ENCODE assay signal across 1 cellular context in genomic region chr5:113002423-113002822, GRCh38.
TF ChIP-seq lines count a peak whose summit lies in the region.

No MANE protein-coding gene starts in this region.

TF ChIP-seq in HepG2, 621 proteins besides CTCF, POLR2A, EP300 and RAD21 (continued from another document and continues in another):
- TF ChIP-seq ARID5B (CRISPR knock-in tag; IDR thresholded peaks at IDR 0.05) (peak; percentile 54), ZBTB7A (CRISPR knock-in tag; IDR thresholded peaks at IDR 0.05) (no peak), RORA (CRISPR knock-in tag; IDR thresholded peaks at IDR 0.05) (no peak), NFIB (CRISPR knock-in tag; IDR thresholded peaks at IDR 0.05; ENCODE audit: borderline replicate concordance) (no peak), FOXO1 (CRISPR knock-in tag; IDR thresholded peaks at IDR 0.05) (peak; percentile 33; the same call in 1 of the 2 replicates), ZNF772 (CRISPR knock-in tag; IDR thresholded peaks at IDR 0.05) (no peak), SOX6 (IDR thresholded peaks at IDR 0.05) (no peak), SOX6 (CRISPR knock-in tag; IDR thresholded peaks at IDR 0.05) (no peak), ZNF792 (CRISPR knock-in tag; IDR thresholded peaks at IDR 0.05) (no peak), SNAPC5 (CRISPR knock-in tag; IDR thresholded peaks at IDR 0.05; ENCODE audit: borderline replicate concordance) (no peak), REPIN1 (CRISPR knock-in tag; IDR thresholded peaks at IDR 0.05; ENCODE audit: borderline replicate concordance, low read depth) (no peak), FOSL2 (CRISPR knock-in tag; IDR thresholded peaks at IDR 0.05) (peak; percentile 64), ZMYM3 (CRISPR knock-in tag; IDR thresholded peaks at IDR 0.05) (peak; percentile 17; the same call in 1 of the 2 replicates), HNF4A (CRISPR knock-in tag; IDR thresholded peaks at IDR 0.05) (peak; percentile 62), ZNF354B (CRISPR knock-in tag; IDR thresholded peaks at IDR 0.05) (no peak), GATAD2A (CRISPR knock-in tag; IDR thresholded peaks at IDR 0.05) (peak; percentile 54), ONECUT2 (CRISPR knock-in tag; IDR thresholded peaks at IDR 0.05) (no peak), EHMT2 (IDR thresholded peaks at IDR 0.05; ENCODE audit: borderline replicate concordance, low read depth, low read length) (no peak), ISX (CRISPR knock-in tag; conservative IDR thresholded peaks at IDR 0.05) (no peak), ADNP (CRISPR knock-in tag; IDR thresholded peaks at IDR 0.05) (no peak), YY1 (IDR thresholded peaks at IDR 0.05; ENCODE audit: insufficient read depth, insufficient replicate concordance, low read depth, low read length) (no peak), ZBTB4 (CRISPR knock-in tag; IDR thresholded peaks at IDR 0.05; ENCODE audit: borderline replicate concordance) (no peak), ZNF224 (CRISPR knock-in tag; IDR thresholded peaks at IDR 0.05) (no peak), AHDC1 (CRISPR knock-in tag; IDR thresholded peaks at IDR 0.05; ENCODE audit: borderline replicate concordance) (peak; percentile 81; the same call in 1 of the 2 replicates), RARG (CRISPR knock-in tag; IDR thresholded peaks at IDR 0.05; ENCODE audit: low read depth) (no peak), MATR3 (CRISPR knock-in tag; IDR thresholded peaks at IDR 0.05) (no peak), ZNF883 (CRISPR knock-in tag; IDR thresholded peaks at IDR 0.05; ENCODE audit: not compliant biosample characterization) (no peak), NR2F6 (IDR thresholded peaks at IDR 0.05) (peak; percentile 24; the same call in 1 of the 2 replicates), NR2F6 (CRISPR knock-in tag; IDR thresholded peaks at IDR 0.05) (peak; percentile 50; the same call in 1 of the 2 replicates), ZNF263 (CRISPR knock-in tag; IDR thresholded peaks at IDR 0.05) (no peak), PLSCR1 (CRISPR knock-in tag; IDR thresholded peaks at IDR 0.05; ENCODE audit: borderline replicate concordance) (no peak), ZNF737 (CRISPR knock-in tag; IDR thresholded peaks at IDR 0.05; ENCODE audit: borderline replicate concordance) (no peak), E2F2 (CRISPR knock-in tag; IDR thresholded peaks at IDR 0.05; ENCODE audit: borderline replicate concordance) (no peak), PCBP1 (IDR thresholded peaks at IDR 0.05; ENCODE audit: borderline replicate concordance, low read depth, low read length) (no peak), MYNN (CRISPR knock-in tag; IDR thresholded peaks at IDR 0.05; ENCODE audit: low read depth) (no peak), PAXIP1 (CRISPR knock-in tag; conservative IDR thresholded peaks at IDR 0.05) (peak; percentile 50), CREB1 (IDR thresholded peaks at IDR 0.05) (no peak), CREB1 (CRISPR knock-in tag; IDR thresholded peaks at IDR 0.05) (no peak), HOXA3 (CRISPR knock-in tag; IDR thresholded peaks at IDR 0.05) (peak; percentile 18; the same call in 1 of the 2 replicates), MIXL1 (CRISPR knock-in tag; IDR thresholded peaks at IDR 0.05) (peak; percentile 51; the same call in 1 of the 2 replicates), SMYD3 (CRISPR knock-in tag; IDR thresholded peaks at IDR 0.05) (no peak), SATB2 (CRISPR knock-in tag; IDR thresholded peaks at IDR 0.05) (no peak), ZNF513 (CRISPR knock-in tag; conservative IDR thresholded peaks at IDR 0.05) (no peak), ZNF580 (CRISPR knock-in tag; IDR thresholded peaks at IDR 0.05; ENCODE audit: borderline replicate concordance, low read depth) (no peak), FIP1L1 (IDR thresholded peaks at IDR 0.05; ENCODE audit: borderline replicate concordance, insufficient read depth, low read depth, low read length) (no peak), TGIF2 (CRISPR knock-in tag; IDR thresholded peaks at IDR 0.05) (no peak), PRPF4 (IDR thresholded peaks at IDR 0.05; ENCODE audit: low read depth, low read length, poor library complexity, severe bottlenecking) (no peak)
